Comparison of ENCODE assay signal across 19 cellular contexts in genomic region chr12:78118036-78118435, GRCh38.
A peak's percentile ranks its signal among the peaks of the same experiment; 100 is the strongest.
DNase-seq lines count a peak whose midpoint lies in the region; ATAC-seq, FAIRE-seq and TF ChIP-seq lines count a peak whose summit lies in the region.
"Had no signal": no experiment of that assay in that cellular context is flagged by ENCODE, and none has a peak within 500 bp of the region (broad histone marks: within the 10 kb centered on the region; RNA-seq: fewer than 3 reads in every experiment).

No MANE protein-coding gene starts in this region.

- H3K9ac ChIP-seq in SK-N-SH (no peak overlapping the region), H1 (replicated peaks in 1 of 4; ENCODE audit: extremely low read depth in 1 of 4, low read depth in 3 of 4, low read length in 3 of 4) (no peak overlapping the region)

- H3K27ac ChIP-seq in SK-N-SH (ENCODE audit: low read depth in 2 of 2, low read length in 1 of 2) (no peak overlapping the region), H1 (ENCODE audit: low read depth, low read length) (no peak overlapping the region)
- H3K27ac ChIP-seq: right atrium auricular region had no signal

- no peak overlapping the region for H4K91ac ChIP-seq in H1 (replicated peaks; ENCODE audit: insufficient read length, low read length)

- H3K18ac ChIP-seq in H1 (ENCODE audit: extremely low read depth, low read length), result no peak overlapping the region

- H3K79me2 ChIP-seq in SK-N-SH (ENCODE audit: insufficient read depth) (no peaks in the 10 kb centered on the region), H1 (ENCODE audit: control insufficient read depth in 1 of 2, insufficient read depth in 2 of 2, low read length in 2 of 2) (no peaks in the 10 kb centered on the region)

- TF ChIP-seq RAD21 in SK-N-SH (IDR thresholded peaks at IDR 0.05; ENCODE audit: low read length), result no peak
- peak; percentile 41 to 53 for TF ChIP-seq RAD21 in H1 (IDR thresholded peaks at IDR 0.05 in 1 of 2, conservative IDR thresholded peaks at IDR 0.05 in 1 of 2; ENCODE audit: low read depth in 2 of 2, low read length in 2 of 2)

- H4K8ac ChIP-seq in H1 (ENCODE audit: extremely low read depth, insufficient read depth, low read length), result no peak overlapping the region

- CTCF ChIA-PET in SK-N-SH (lab: Yijun Ruan, JAX) (interaction anchor here (1.0 to 5.3 kb wide), 8 partner anchors 13 to 120 kb away, joined by 3 to 62 read pairs (median 4); no protein-coding TSS in a partner anchor), H1 (lab: Charles Lee; ENCODE audit: partially characterized antibody) (interaction anchor here (0.9 to 3.4 kb wide), 6 partner anchors 12 to 121 kb away, joined by 3 to 17 read pairs (median 4); no protein-coding TSS in a partner anchor)

- H2BK20ac ChIP-seq in H1 (ENCODE audit: low read length), result no peak overlapping the region

- 95% methylated on average over 6 of the region's 6 CpGs for WGBS in SK-N-SH (ENCODE audit: low lambda C conversion rate)
- WGBS in H1 (ENCODE audit: extremely low coverage in 1 of 2, insufficient coverage in 1 of 2, insufficient read length in 1 of 2, insufficient replicate concordance in 2 of 2, low coverage in 1 of 2, low lambda C conversion rate in 2 of 2, missing lambda C conversion rate in 1 of 2), 2 experiments, result 77% methylated on average over 6 of the region's 6 CpGs; no CpG with 5 or more reads in 1 of the 2 experiments

- H3K4me3 ChIP-seq in SK-N-SH (ENCODE audit: low read depth in 2 of 2, low read length in 1 of 2) (no peak overlapping the region), H1 (ENCODE audit: extremely low read depth in 1 of 4, insufficient read depth in 2 of 4, low read depth in 3 of 4, low read length in 4 of 4) (no peak overlapping the region), retinal pigment epithelial cell (ENCODE audit: low read length) (no peak overlapping the region)
- H3K4me3 ChIP-seq: right atrium auricular region had no signal

- H3K4me2 ChIP-seq in SK-N-SH (no peak overlapping the region), H1 (ENCODE audit: insufficient read depth in 1 of 2, low read depth in 2 of 2, low read length in 2 of 2) (no peak overlapping the region)

- no peaks in the 10 kb centered on the region; the same call in 1 of the 2 replicates for H3K9me3 ChIP-seq in SK-N-SH
- H3K9me3 ChIP-seq in H1 (ENCODE audit: insufficient read depth in 2 of 2, low read depth in 1 of 2, low read length in 1 of 2), result peaks cover 9% of the 10 kb centered on the region in 2 experiments; a peak in 2 of 4 replicates
- H3K9me3 ChIP-seq: right atrium auricular region had no signal

- no peak overlapping the region for H2BK5ac ChIP-seq in H1 (ENCODE audit: low read depth, low read length)

- no peaks in the 10 kb centered on the region for H3K79me1 ChIP-seq in H1 (ENCODE audit: low read depth, low read length)

- H2BK120ac ChIP-seq in H1 (replicated peaks; ENCODE audit: low read depth, low read length), result no peak overlapping the region

- TF ChIP-seq EP300 in SK-N-SH (IDR thresholded peaks at IDR 0.05; ENCODE audit: borderline replicate concordance in 1 of 2, low read depth in 1 of 2, low read length in 1 of 2), result no peak
- no peak for TF ChIP-seq EP300 in H1 (IDR thresholded peaks at IDR 0.05; ENCODE audit: borderline replicate concordance in 1 of 2, low read depth in 2 of 2, low read length in 2 of 2)

- H3F3A ChIP-seq in SK-N-SH (replicated peaks; ENCODE audit: insufficient read depth), result peaks cover 5% of the 10 kb centered on the region

- no peaks in the 10 kb centered on the region for H3K23me2 ChIP-seq in H1 (ENCODE audit: low read depth, low read length)

- POLR2A ChIA-PET in SK-N-SH (lab: Yijun Ruan, JAX), result no interaction called here
- POLR2A ChIA-PET in H1 (lab: Charles Lee; ENCODE audit: partially characterized antibody), result no interaction called here

- peak; percentile 5 for DNase-seq in SK-N-SH
- DNase-seq in NCI-H2227 (lab: John Stamatoyannopoulos, UW; ENCODE audit: unreplicated experiment), result peak; percentile 38
- peak in 1 of 2 experiments; percentile 17 for DNase-seq in H1 (ENCODE audit: low read depth in 1 of 2, low spot score in 2 of 2)
- DNase-seq in retinal pigment epithelial cell (ENCODE audit: low read depth), result no peak
- DNase-seq in NCI-H2029 treated with DMSO at 0.1 percent for 48 hours (lab: John Stamatoyannopoulos, UW), result no peak
- no peak for DNase-seq in foreskin melanocyte
- DNase-seq: activated CD4-positive, alpha-beta T cell treated with anti-CD3 and anti-CD28 coated beads, Interleukin-2, amount 50 U/mL, for 48 hours; activated gamma-delta T cell; effector CD4-positive, alpha-beta T cell; left cardiac atrium; naive B cell; RPMI8226; stimulated activated CD4-positive, alpha-beta T cell treated with anti-CD3 and anti-CD28 coated beads, Interleukin-4, amount 100 ng/mL, for 4 hours; stimulated activated naive B cell treated with anti-CD40 and anti-IgM and Interleukin-4, amounts not matched to agents 10 μg/mL and 1 μg/mL and 100 μg/mL, for 72 hours; T-helper 9 cell had no signal

- H4K5ac ChIP-seq in H1 (ENCODE audit: insufficient read length, low read depth, low read length), result no peak overlapping the region

- H4K20me1 ChIP-seq in SK-N-SH (ENCODE audit: insufficient read depth), result no peaks in the 10 kb centered on the region
- no peaks in the 10 kb centered on the region for H4K20me1 ChIP-seq in H1 (replicated peaks in 1 of 2; ENCODE audit: control insufficient read depth in 1 of 2, insufficient read depth in 2 of 2, low read length in 2 of 2)

- no peak overlapping the region for H3K4ac ChIP-seq in H1 (replicated peaks; ENCODE audit: insufficient read length, low read depth, low read length)

- H3K56ac ChIP-seq in H1 (replicated peaks; ENCODE audit: insufficient read length, low read depth, low read length), result no peak overlapping the region

- no peak for TF ChIP-seq POLR2A in H1 (IDR thresholded peaks at IDR 0.05; ENCODE audit: control extremely low read depth in 1 of 2, low read depth in 2 of 2, low read length in 2 of 2)

- TF ChIP-seq CTCF in SK-N-SH (IDR thresholded peaks at IDR 0.05) (0 out of 2 replicates have a peak, but pooled peaks have one; percentile 13), H1 (IDR thresholded peaks at IDR 0.05; ENCODE audit: control extremely low read depth in 1 of 3, insufficient read depth in 1 of 3, low read depth in 1 of 3, low read length in 3 of 3) (peak; percentile 31 to 50 (median 45); a peak in 3 of 4 replicates), retinal pigment epithelial cell (conservative IDR thresholded peaks at IDR 0.05; ENCODE audit: low read depth, low read length) (peak; percentile 19)

- H2BK12ac ChIP-seq in H1 (ENCODE audit: low read depth, low read length), result no peak overlapping the region

- H2AFZ ChIP-seq in SK-N-SH (ENCODE audit: low read depth) (no peak overlapping the region), H1 (ENCODE audit: low read length) (no peak overlapping the region)

- H3K14ac ChIP-seq in H1 (ENCODE audit: insufficient read length), result no peak overlapping the region

- H3K27me3 ChIP-seq in SK-N-SH (ENCODE audit: insufficient read depth) (no peaks in the 10 kb centered on the region), H1 (replicated peaks in 1 of 4; ENCODE audit: control insufficient read depth in 3 of 4, extremely low read depth in 1 of 4, insufficient read depth in 3 of 4, low read length in 3 of 4) (no peaks in the 10 kb centered on the region)
- H3K27me3 ChIP-seq: right atrium auricular region had no signal

- no peaks in the 10 kb centered on the region for H3K9me2 ChIP-seq in SK-N-SH

- no peak overlapping the region for H2BK15ac ChIP-seq in H1 (ENCODE audit: low read length)

- no peak overlapping the region for H2AK5ac ChIP-seq in H1 (ENCODE audit: low read depth, low read length)

- H3K4me1 ChIP-seq in SK-N-SH (ENCODE audit: control insufficient read depth in 1 of 2, insufficient read depth in 2 of 2, low read depth in 1 of 2, low read length in 1 of 2) (peaks cover 0 to 3% of the 10 kb centered on the region in 2 experiments; a peak in 3 of 4 replicates), H1 (replicated peaks in 1 of 4; ENCODE audit: control insufficient read depth in 3 of 4, insufficient read depth in 4 of 4, low read length in 3 of 4) (no peaks in the 10 kb centered on the region)
- H3K4me1 ChIP-seq: right atrium auricular region had no signal

- ATAC-seq in SK-N-SH treated with all-trans-retinoic acid at 6 μM for 48 hours (no peak), GM21447 (IDR thresholded peaks at IDR 0.05; ENCODE audit: unreplicated experiment) (no peak)
- ATAC-seq: left cardiac atrium; stimulated activated naive B cell treated with anti-CD40 and anti-IgM and Interleukin-4, amounts not matched to agents 10 μg/mL and 1 μg/mL and 100 μg/mL, for 72 hours had no signal

- peaks cover 14 to 24% of the 10 kb centered on the region in 2 experiments for H3K36me3 ChIP-seq in SK-N-SH (replicated peaks in 1 of 2; ENCODE audit: control insufficient read depth in 1 of 2, insufficient read depth in 2 of 2, low read length in 1 of 2)
- H3K36me3 ChIP-seq in H1 (ENCODE audit: control insufficient read depth in 2 of 4, insufficient read depth in 4 of 4, low read length in 3 of 4), result no peaks in the 10 kb centered on the region
- H3K36me3 ChIP-seq: right atrium auricular region had no signal

- no peak overlapping the region for H3K23ac ChIP-seq in H1 (ENCODE audit: insufficient read length)

- no peak for FAIRE-seq in H1 (lab: Jason Lieb, UNC)
- FAIRE-seq: GM12892 had no signal

TF ChIP-seq in SK-N-SH, 30 proteins besides CTCF, POLR2A, EP300 and RAD21:
- TF ChIP-seq CHD2 (IDR thresholded peaks at IDR 0.05; ENCODE audit: low read length, partially characterized antibody), result no peak

TF ChIP-seq in SK-N-SH treated with all-trans-retinoic acid at 6 μM for 48 hours, 23 proteins besides CTCF, POLR2A, EP300 and RAD21 (continues in another document):
- TF ChIP-seq SNAI2 (CRISPR knock-in tag; IDR thresholded peaks at IDR 0.05), result no peak
- TF ChIP-seq ZC3H10 (CRISPR knock-in tag; IDR thresholded peaks at IDR 0.05), result no peak

TF ChIP-seq in H1, 55 proteins besides CTCF, POLR2A, EP300 and RAD21 (continues in another document):
- TF ChIP-seq CEBPB (IDR thresholded peaks at IDR 0.05; ENCODE audit: low read depth, low read length) (no peak), MAFK (IDR thresholded peaks at IDR 0.05; ENCODE audit: low read depth, low read length) (no peak), CHD2 (IDR thresholded peaks at IDR 0.05; ENCODE audit: low read length) (no peak), GABPA (IDR thresholded peaks at IDR 0.05; ENCODE audit: borderline replicate concordance, insufficient read depth, low read length) (no peak), KDM5A (IDR thresholded peaks at IDR 0.05; ENCODE audit: low read length) (no peak)
- TF ChIP-seq, protein P1, sequence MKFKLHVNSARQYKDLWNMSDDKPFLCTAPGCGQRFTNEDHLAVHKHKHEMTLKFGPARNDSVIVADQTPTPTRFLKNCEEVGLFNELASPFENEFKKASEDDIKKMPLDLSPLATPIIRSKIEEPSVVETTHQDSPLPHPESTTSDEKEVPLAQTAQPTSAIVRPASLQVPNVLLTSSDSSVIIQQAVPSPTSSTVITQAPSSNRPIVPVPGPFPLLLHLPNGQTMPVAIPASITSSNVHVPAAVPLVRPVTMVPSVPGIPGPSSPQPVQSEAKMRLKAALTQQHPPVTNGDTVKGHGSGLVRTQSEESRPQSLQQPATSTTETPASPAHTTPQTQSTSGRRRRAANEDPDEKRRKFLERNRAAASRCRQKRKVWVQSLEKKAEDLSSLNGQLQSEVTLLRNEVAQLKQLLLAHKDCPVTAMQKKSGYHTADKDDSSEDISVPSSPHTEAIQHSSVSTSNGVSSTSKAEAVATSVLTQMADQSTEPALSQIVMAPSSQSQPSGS (IDR thresholded peaks at IDR 0.05; ENCODE audit: low read length), result no peak

Comparison
In these comparisons a context has a peak if more than half of its experiments do, and no peak if none do; other contexts are left out.
1. DNase-seq: peak in SK-N-SH (single experiment) and NCI-H2227 (single experiment); none in retinal pigment epithelial cell (single experiment), NCI-H2029 treated with DMSO at 0.1 percent for 48 hours (single experiment) and foreskin melanocyte (single experiment).
2. Of the 17 proteins assayed by ChIP-seq in both H1 and SK-N-SH: peak only in H1: RAD21; only in SK-N-SH: none; in both: CTCF; in neither: 15.
3. Peak in every context shown above with its lines, with median percentiles within 50 percentile points of each other: CTCF ChIP-seq.